8 cellular contexts compared by ENCODE assay signal in genomic region chr10:45347464-45347863, GRCh38. TPM values are rescaled to one million over a fixed set of nuclear protein-coding genes. Genes with fewer than 3 reads are reported as not detected.
"Had no signal": no experiment of that assay in that cellular context is flagged by ENCODE, and none has a peak within 500 bp of the region (broad histone marks: within the 10 kb centered on the region; RNA-seq: fewer than 3 reads in every experiment).

No MANE protein-coding gene starts in this region.

RNA-seq across cellular contexts. Expression of gene ALOX5, which starts 26.6 kb away (rescaled TPM):
- total RNA-seq: RPMI7951, SJCRH30, SJSA1, SK-MEL-5 had no signal

RNA-seq across cellular contexts. Expression of gene OR13A1, which starts 32.1 kb away (rescaled TPM):
- total RNA-seq: PC-9, Peyer's patch, Right ventricle myocardium inferior, Right ventricle myocardium superior, RPMI7951, SJCRH30, SJSA1, SK-MEL-5 had no signal
